ENCODE assay signal across 3 cellular contexts in the genomic region with DNA sequence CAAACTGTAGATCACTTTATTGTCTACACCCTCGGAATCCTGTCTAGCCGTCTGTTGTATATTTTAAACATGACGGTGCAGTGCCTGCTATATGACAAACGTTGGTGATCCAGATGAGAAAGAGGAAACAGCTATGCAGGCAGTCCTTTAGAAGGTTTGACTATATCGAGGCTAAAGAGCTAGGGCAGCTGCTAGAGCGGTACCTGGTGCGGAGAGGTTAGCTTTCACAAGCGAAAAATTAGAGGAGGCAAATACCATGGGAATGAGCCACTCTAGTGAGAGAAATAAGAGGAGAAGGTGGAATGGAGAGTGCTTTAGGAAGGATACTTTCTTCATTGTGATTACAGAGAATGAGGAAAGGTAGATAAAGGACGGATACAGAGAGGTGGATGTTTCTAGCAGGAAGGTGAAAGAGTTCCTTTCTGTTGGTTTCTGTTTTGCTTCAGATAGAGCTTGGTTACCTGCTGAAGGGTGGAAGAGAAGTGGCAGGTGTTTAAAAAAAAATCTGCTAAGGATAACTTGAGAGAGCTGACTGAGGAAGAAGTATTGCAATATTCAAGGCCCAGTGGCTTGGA.
TF ChIP-seq lines count a peak whose summit lies in the region.

No MANE protein-coding gene starts in this region.

TF ChIP-seq in HCT116, 20 proteins besides CTCF, POLR2A, EP300 and RAD21 (continues in another document):
- no peak for TF ChIP-seq FOSL1 (IDR thresholded peaks at IDR 0.05; ENCODE audit: low read depth)
- TF ChIP-seq EGR1 (IDR thresholded peaks at IDR 0.05; ENCODE audit: low read depth), result no peak
- TF ChIP-seq, protein P1, sequence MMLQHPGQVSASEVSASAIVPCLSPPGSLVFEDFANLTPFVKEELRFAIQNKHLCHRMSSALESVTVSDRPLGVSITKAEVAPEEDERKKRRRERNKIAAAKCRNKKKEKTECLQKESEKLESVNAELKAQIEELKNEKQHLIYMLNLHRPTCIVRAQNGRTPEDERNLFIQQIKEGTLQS (IDR thresholded peaks at IDR 0.05), result no peak
- TF ChIP-seq, protein P2, sequence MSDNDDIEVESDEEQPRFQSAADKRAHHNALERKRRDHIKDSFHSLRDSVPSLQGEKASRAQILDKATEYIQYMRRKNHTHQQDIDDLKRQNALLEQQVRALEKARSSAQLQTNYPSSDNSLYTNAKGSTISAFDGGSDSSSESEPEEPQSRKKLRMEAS (IDR thresholded peaks at IDR 0.05), result no peak
- TF ChIP-seq SRF (IDR thresholded peaks at IDR 0.05; ENCODE audit: low read depth), result no peak
- TF ChIP-seq, protein P3, sequence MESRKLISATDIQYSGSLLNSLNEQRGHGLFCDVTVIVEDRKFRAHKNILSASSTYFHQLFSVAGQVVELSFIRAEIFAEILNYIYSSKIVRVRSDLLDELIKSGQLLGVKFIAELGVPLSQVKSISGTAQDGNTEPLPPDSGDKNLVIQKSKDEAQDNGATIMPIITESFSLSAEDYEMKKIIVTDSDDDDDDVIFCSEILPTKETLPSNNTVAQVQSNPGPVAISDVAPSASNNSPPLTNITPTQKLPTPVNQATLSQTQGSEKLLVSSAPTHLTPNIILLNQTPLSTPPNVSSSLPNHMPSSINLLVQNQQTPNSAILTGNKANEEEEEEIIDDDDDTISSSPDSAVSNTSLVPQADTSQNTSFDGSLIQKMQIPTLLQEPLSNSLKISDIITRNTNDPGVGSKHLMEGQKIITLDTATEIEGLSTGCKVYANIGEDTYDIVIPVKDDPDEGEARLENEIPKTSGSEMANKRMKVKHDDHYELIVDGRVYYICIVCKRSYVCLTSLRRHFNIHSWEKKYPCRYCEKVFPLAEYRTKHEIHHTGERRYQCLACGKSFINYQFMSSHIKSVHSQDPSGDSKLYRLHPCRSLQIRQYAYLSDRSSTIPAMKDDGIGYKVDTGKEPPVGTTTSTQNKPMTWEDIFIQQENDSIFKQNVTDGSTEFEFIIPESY (IDR thresholded peaks at IDR 0.05; ENCODE audit: extremely low read depth, insufficient replicate concordance, low read length), result no peak
- no peak for TF ChIP-seq ELF1 (IDR thresholded peaks at IDR 0.05; ENCODE audit: borderline replicate concordance, low read depth)
- TF ChIP-seq, protein P4, sequence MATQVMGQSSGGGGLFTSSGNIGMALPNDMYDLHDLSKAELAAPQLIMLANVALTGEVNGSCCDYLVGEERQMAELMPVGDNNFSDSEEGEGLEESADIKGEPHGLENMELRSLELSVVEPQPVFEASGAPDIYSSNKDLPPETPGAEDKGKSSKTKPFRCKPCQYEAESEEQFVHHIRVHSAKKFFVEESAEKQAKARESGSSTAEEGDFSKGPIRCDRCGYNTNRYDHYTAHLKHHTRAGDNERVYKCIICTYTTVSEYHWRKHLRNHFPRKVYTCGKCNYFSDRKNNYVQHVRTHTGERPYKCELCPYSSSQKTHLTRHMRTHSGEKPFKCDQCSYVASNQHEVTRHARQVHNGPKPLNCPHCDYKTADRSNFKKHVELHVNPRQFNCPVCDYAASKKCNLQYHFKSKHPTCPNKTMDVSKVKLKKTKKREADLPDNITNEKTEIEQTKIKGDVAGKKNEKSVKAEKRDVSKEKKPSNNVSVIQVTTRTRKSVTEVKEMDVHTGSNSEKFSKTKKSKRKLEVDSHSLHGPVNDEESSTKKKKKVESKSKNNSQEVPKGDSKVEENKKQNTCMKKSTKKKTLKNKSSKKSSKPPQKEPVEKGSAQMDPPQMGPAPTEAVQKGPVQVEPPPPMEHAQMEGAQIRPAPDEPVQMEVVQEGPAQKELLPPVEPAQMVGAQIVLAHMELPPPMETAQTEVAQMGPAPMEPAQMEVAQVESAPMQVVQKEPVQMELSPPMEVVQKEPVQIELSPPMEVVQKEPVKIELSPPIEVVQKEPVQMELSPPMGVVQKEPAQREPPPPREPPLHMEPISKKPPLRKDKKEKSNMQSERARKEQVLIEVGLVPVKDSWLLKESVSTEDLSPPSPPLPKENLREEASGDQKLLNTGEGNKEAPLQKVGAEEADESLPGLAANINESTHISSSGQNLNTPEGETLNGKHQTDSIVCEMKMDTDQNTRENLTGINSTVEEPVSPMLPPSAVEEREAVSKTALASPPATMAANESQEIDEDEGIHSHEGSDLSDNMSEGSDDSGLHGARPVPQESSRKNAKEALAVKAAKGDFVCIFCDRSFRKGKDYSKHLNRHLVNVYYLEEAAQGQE (IDR thresholded peaks at IDR 0.05; ENCODE audit: low read depth), result no peak
- no peak for TF ChIP-seq CBX3 (IDR thresholded peaks at IDR 0.05; ENCODE audit: low read depth)
- TF ChIP-seq YY1 (IDR thresholded peaks at IDR 0.05; ENCODE audit: extremely low read depth, insufficient replicate concordance, low read depth, low read length), result no peak
- no peak for TF ChIP-seq SP1 (IDR thresholded peaks at IDR 0.05; ENCODE audit: low read depth)
- no peak for TF ChIP-seq ZFX (IDR thresholded peaks at IDR 0.05)
- TF ChIP-seq CEBPB (IDR thresholded peaks at IDR 0.05; ENCODE audit: low read depth), result no peak
- no peak for TF ChIP-seq EZH2 (IDR thresholded peaks at IDR 0.05)
- no peak for TF ChIP-seq JUND (IDR thresholded peaks at IDR 0.05)

TF ChIP-seq in SK-N-SH, 30 proteins besides CTCF, POLR2A, EP300 and RAD21 (continues in another document):
- TF ChIP-seq FOXJ3 (CRISPR knock-in tag; IDR thresholded peaks at IDR 0.05) (no peak), RXRA (IDR thresholded peaks at IDR 0.05; ENCODE audit: borderline replicate concordance, low read depth) (no peak), FOSL2 (IDR thresholded peaks at IDR 0.05; ENCODE audit: borderline replicate concordance, low read depth) (no peak), NFIC (IDR thresholded peaks at IDR 0.05; ENCODE audit: borderline replicate concordance) (no peak), JUND (IDR thresholded peaks at IDR 0.05) (no peak), EZH2phosphoT487 (IDR thresholded peaks at IDR 0.05; ENCODE audit: borderline replicate concordance, low read depth) (no peak), NRF1 (IDR thresholded peaks at IDR 0.05; ENCODE audit: low read depth, low read length) (no peak), MEF2A (IDR thresholded peaks at IDR 0.05; ENCODE audit: borderline replicate concordance, low read depth) (no peak), CHD2 (IDR thresholded peaks at IDR 0.05; ENCODE audit: low read length, partially characterized antibody) (no peak), GATA2 (CRISPR knock-in tag; IDR thresholded peaks at IDR 0.05) (no peak), SIN3A (IDR thresholded peaks at IDR 0.05; ENCODE audit: borderline replicate concordance, low read depth, low read length) (no peak), GABPA (IDR thresholded peaks at IDR 0.05; ENCODE audit: low read depth) (no peak), SMC3 (IDR thresholded peaks at IDR 0.05; ENCODE audit: low read depth, low read length) (no peak)
- TF ChIP-seq, protein P4 (IDR thresholded peaks at IDR 0.05; ENCODE audit: low read depth, low read length), result no peak
- TF ChIP-seq, protein P2 (IDR thresholded peaks at IDR 0.05; ENCODE audit: low read depth), result no peak
- TF ChIP-seq, protein P5, sequence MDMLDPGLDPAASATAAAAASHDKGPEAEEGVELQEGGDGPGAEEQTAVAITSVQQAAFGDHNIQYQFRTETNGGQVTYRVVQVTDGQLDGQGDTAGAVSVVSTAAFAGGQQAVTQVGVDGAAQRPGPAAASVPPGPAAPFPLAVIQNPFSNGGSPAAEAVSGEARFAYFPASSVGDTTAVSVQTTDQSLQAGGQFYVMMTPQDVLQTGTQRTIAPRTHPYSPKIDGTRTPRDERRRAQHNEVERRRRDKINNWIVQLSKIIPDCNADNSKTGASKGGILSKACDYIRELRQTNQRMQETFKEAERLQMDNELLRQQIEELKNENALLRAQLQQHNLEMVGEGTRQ (IDR thresholded peaks at IDR 0.05; ENCODE audit: borderline replicate concordance, low read depth, low read length), result no peak
- TF ChIP-seq, protein P6, sequence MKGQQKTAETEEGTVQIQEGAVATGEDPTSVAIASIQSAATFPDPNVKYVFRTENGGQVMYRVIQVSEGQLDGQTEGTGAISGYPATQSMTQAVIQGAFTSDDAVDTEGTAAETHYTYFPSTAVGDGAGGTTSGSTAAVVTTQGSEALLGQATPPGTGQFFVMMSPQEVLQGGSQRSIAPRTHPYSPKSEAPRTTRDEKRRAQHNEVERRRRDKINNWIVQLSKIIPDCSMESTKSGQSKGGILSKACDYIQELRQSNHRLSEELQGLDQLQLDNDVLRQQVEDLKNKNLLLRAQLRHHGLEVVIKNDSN (IDR thresholded peaks at IDR 0.05; ENCODE audit: borderline replicate concordance, low read depth), result no peak

TF ChIP-seq in neural cell, 6 proteins besides CTCF, POLR2A, EP300 and RAD21:
- TF ChIP-seq, protein P4 (IDR thresholded peaks at IDR 0.05; ENCODE audit: borderline replicate concordance), result no peak
- TF ChIP-seq TAF1 (IDR thresholded peaks at IDR 0.05; ENCODE audit: low read depth) (no peak), POLR2AphosphoS5 (IDR thresholded peaks at IDR 0.05) (no peak), EZH2 (IDR thresholded peaks at IDR 0.05; ENCODE audit: borderline replicate concordance, insufficient read depth, low read length, poor library complexity, severe bottlenecking) (no peak)
